Comparison of ENCODE assay signal across 12 cellular contexts in the genomic region with DNA sequence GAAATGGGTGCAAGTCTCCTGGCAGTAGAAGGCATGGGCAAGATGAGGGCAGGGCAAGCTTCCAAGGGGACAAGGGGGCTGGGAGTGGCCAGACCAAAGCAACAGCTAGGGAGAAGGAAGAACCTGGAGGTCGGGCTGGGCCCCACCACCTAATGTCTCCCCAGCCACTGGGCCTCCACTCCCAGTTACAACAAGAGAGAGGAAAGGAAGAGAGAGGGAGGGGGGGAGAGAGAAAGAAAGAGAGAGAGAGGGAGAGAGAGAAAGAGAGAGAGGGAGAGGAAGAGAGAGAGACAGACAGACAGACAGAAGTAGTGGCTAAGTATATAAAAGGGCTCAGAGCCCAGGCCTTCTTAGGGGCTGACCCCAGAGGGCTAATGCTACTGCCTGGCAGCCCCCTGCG. TPM values are rescaled to one million over a fixed set of nuclear protein-coding genes. Genes with fewer than 3 reads are reported as not detected.
DNase-seq lines count a peak whose midpoint lies in the region; ATAC-seq and TF ChIP-seq lines count a peak whose summit lies in the region.
"Had no signal": no experiment of that assay in that cellular context is flagged by ENCODE, and none has a peak within 500 bp of the region (broad histone marks: within the 10 kb centered on the region; RNA-seq: fewer than 3 reads in every experiment).

No MANE protein-coding gene starts in this region.

- CTCF ChIA-PET in CD4-positive, alpha-beta T cell (lab: Charles Lee): no interaction called here

- no peak overlapping the region for H3K4me2 ChIP-seq in skeletal muscle satellite cell (ENCODE audit: low read length)

- no peaks in the 10 kb centered on the region for H3K9me3 ChIP-seq in CD4-positive, alpha-beta T cell (ENCODE audit: control insufficient read depth, low read length)
- H3K9me3 ChIP-seq in skeletal muscle satellite cell (replicated peaks; ENCODE audit: low read length): no peaks in the 10 kb centered on the region
- H3K9me3 ChIP-seq: tibial nerve had no signal

- no peaks in the 10 kb centered on the region for H3K27me3 ChIP-seq in CD4-positive, alpha-beta T cell (ENCODE audit: control insufficient read depth, insufficient read depth, low read length)
- H3K27me3 ChIP-seq in skeletal muscle satellite cell (ENCODE audit: control insufficient read depth, insufficient read depth, low read length): no peaks in the 10 kb centered on the region
- H3K27me3 ChIP-seq: tibial nerve had no signal

- peaks cover 58% of the 10 kb centered on the region for H3K36me3 ChIP-seq in skeletal muscle satellite cell (ENCODE audit: insufficient read depth, low read length)

- peak overlapping the region; percentile 44 for H3K27ac ChIP-seq in CD4-positive, alpha-beta T cell (ENCODE audit: low read depth, low read length)

- ATAC-seq in CD4-positive, alpha-beta T cell (ENCODE audit: poor library complexity): no peak
- no peak for ATAC-seq in central memory CD8-positive, alpha-beta T cell (replicated peaks; ENCODE audit: extremely low read depth, poor library complexity, severe bottlenecking)

- H3K4me1 ChIP-seq in skeletal muscle satellite cell (ENCODE audit: control insufficient read depth, insufficient read depth, low read length): peaks cover 67% of the 10 kb centered on the region

- POLR2A ChIA-PET in CD4-positive, alpha-beta T cell (lab: Charles Lee): no interaction called here

- H3K27ac Mint-ChIP-seq in CD4-positive, alpha-beta T cell: peak overlapping the region; percentile 76
- peak overlapping the region; percentile 100 for H3K27ac Mint-ChIP-seq in HFFc6
- peak overlapping the region; percentile 78 for H3K27ac Mint-ChIP-seq in central memory CD8-positive, alpha-beta T cell (ENCODE audit: low read depth)
- H3K27ac Mint-ChIP-seq: progenitor cell of endocrine pancreas had no signal

- no peaks in the 10 kb centered on the region for H3K9me3 Mint-ChIP-seq in CD4-positive, alpha-beta T cell
- H3K9me3 Mint-ChIP-seq in HFFc6: no peaks in the 10 kb centered on the region
- no peaks in the 10 kb centered on the region for H3K9me3 Mint-ChIP-seq in central memory CD8-positive, alpha-beta T cell

- no peak for TF ChIP-seq CTCF in CD4-positive, alpha-beta T cell (IDR thresholded peaks at IDR 0.05)
- TF ChIP-seq CTCF in HFFc6 (IDR thresholded peaks at IDR 0.05): no peak

- no peaks in the 10 kb centered on the region for H3K27me3 Mint-ChIP-seq in CD4-positive, alpha-beta T cell
- peaks cover 2% of the 10 kb centered on the region for H3K27me3 Mint-ChIP-seq in HFFc6 (ENCODE audit: insufficient read depth)
- no peaks in the 10 kb centered on the region for H3K27me3 Mint-ChIP-seq in central memory CD8-positive, alpha-beta T cell

- peak overlapping the region; percentile 10 for H3K9ac ChIP-seq in skeletal muscle satellite cell (ENCODE audit: low read depth, low read length)

- no peak overlapping the region for H3K4me3 ChIP-seq in skeletal muscle satellite cell (ENCODE audit: low read length)
- H3K4me3 ChIP-seq: tibial nerve had no signal

- intact Hi-C loops in CD4-positive, alpha-beta T cell (cut with DNase I, micrococcal nuclease): no loop called here

- H3K4me1 Mint-ChIP-seq in CD4-positive, alpha-beta T cell (ENCODE audit: low read depth): peaks cover 69% of the 10 kb centered on the region
- H3K4me1 Mint-ChIP-seq in HFFc6 (ENCODE audit: low read depth): peaks cover 75% of the 10 kb centered on the region
- H3K4me1 Mint-ChIP-seq in central memory CD8-positive, alpha-beta T cell: peaks cover 50% of the 10 kb centered on the region

- peaks cover 61% of the 10 kb centered on the region for H3K36me3 Mint-ChIP-seq in CD4-positive, alpha-beta T cell (ENCODE audit: low read depth)
- peaks cover 13% of the 10 kb centered on the region for H3K36me3 Mint-ChIP-seq in HFFc6 (ENCODE audit: low read depth)
- H3K36me3 Mint-ChIP-seq in central memory CD8-positive, alpha-beta T cell (ENCODE audit: insufficient read depth): peaks cover 32% of the 10 kb centered on the region

- H3K4me3 Mint-ChIP-seq in CD4-positive, alpha-beta T cell: no peak overlapping the region
- H3K4me3 Mint-ChIP-seq in HFFc6: no peak overlapping the region
- peak overlapping the region; percentile 16 for H3K4me3 Mint-ChIP-seq in central memory CD8-positive, alpha-beta T cell

- no peak for DNase-seq in CD4-positive, alpha-beta T cell
- DNase-seq in HFFc6 (no peak), GM19238 (ENCODE audit: insufficient read length, low spot score) (no peak), epidermal melanocyte (ENCODE audit: insufficient read length, low spot score) (no peak), NCI-H2171 treated with DMSO at 0.1 percent for 48 hours (lab: John Stamatoyannopoulos, UW) (no peak)
- DNase-seq in central memory CD8-positive, alpha-beta T cell (ENCODE audit: low spot score in 2 of 2): no peak
- DNase-seq: NCI-H2081 treated with DMSO at 0.1 percent for 48 hours, NCI-H82, T1000 had no signal

RNA-seq across cellular contexts. Expression of gene DUSP7, which starts 6.9 kb away (rescaled TPM):
- total RNA-seq in CD4-positive, alpha-beta T cell: 1 to 10 TPM; 4.8 to 5.2 TPM
- 10 to 100 TPM; 31.7 to 43.3 (median 37.4) TPM for total RNA-seq in HFFc6 (2021; fragmentation: NEBNext Ultra II Directional; extraction: Animal tissue kit (Norgen Biotek cat#: 25700))
- 11.4 and 12.2 TPM in 2 replicates for total RNA-seq in skeletal muscle satellite cell (2012; rRNA removed)

RNA-seq across cellular contexts. Expression of gene RPL29, which starts 53.8 kb away (rescaled TPM):
- 1,000 to 10,000 TPM; 1,843 to 1,901 TPM for total RNA-seq in CD4-positive, alpha-beta T cell
- 1,000 to 10,000 TPM; 1,011 to 1,270 (median 1,111) TPM for total RNA-seq in HFFc6 (2021; fragmentation: NEBNext Ultra II Directional; extraction: Animal tissue kit (Norgen Biotek cat#: 25700))
- total RNA-seq in skeletal muscle satellite cell (2012; rRNA removed): 1,323 and 2,006 TPM in 2 replicates

Comparison
In these comparisons a context has a peak if more than half of its experiments do, and no peak if none do; other contexts are left out.
1. RNA of gene DUSP7, which starts 6.9 kb away (total RNA-seq): 31.7 to 43.3 TPM in HFFc6; 4.8 to 5.2 TPM in CD4-positive, alpha-beta T cell; every median in the first group is over 4 times any median in the second.
2. Peak in every context shown above with its lines, with median percentiles within 50 percentile points of each other: H3K27ac Mint-ChIP-seq.